In genomic region chr6:37741757-37742400, GRCh38 we compare ENCODE assay signal across 10 cellular contexts. TPM values are rescaled to one million over a fixed set of nuclear protein-coding genes. Genes with fewer than 3 reads are reported as not detected.
A peak's percentile ranks its signal among the peaks of the same experiment; 100 is the strongest.
DNase-seq lines count a peak whose midpoint lies in the region; ATAC-seq and TF ChIP-seq lines count a peak whose summit lies in the region.
"Had no signal": no experiment of that assay in that cellular context is flagged by ENCODE, and none has a peak within 500 bp of the region (broad histone marks: within the 10 kb centered on the region; RNA-seq: fewer than 3 reads in every experiment).

No MANE protein-coding gene starts in this region.

- no peak overlapping the region for H3K27ac Mint-ChIP-seq in activated naive CD4-positive, alpha-beta T cell treated with anti-CD3 and anti-CD28 coated beads, Interleukin-2, amount 10 ng/mL, durations not matched to agents 7 days and 5 days
- no peak overlapping the region for H3K27ac Mint-ChIP-seq in type B pancreatic cell
- H3K27ac Mint-ChIP-seq: activated naive CD4-positive, alpha-beta T cell treated with anti-CD3 and anti-CD28 coated beads, Interleukin-2, amount 50 U/mL, for 24 hours had no signal

- H3K4me1 Mint-ChIP-seq in activated naive CD4-positive, alpha-beta T cell treated with anti-CD3 and anti-CD28 coated beads, Interleukin-2, amount 10 ng/mL, durations not matched to agents 7 days and 5 days: no peaks in the 10 kb centered on the region
- H3K4me1 Mint-ChIP-seq in type B pancreatic cell (ENCODE audit: unreplicated experiment): peaks cover 12% of the 10 kb centered on the region
- H3K4me1 Mint-ChIP-seq: activated naive CD4-positive, alpha-beta T cell treated with anti-CD3 and anti-CD28 coated beads, Interleukin-2, amount 50 U/mL, for 24 hours had no signal

- no peak overlapping the region for H3K4me3 Mint-ChIP-seq in activated naive CD4-positive, alpha-beta T cell treated with anti-CD3 and anti-CD28 coated beads, Interleukin-2, amount 10 ng/mL, durations not matched to agents 7 days and 5 days
- no peak overlapping the region for H3K4me3 Mint-ChIP-seq in type B pancreatic cell
- H3K4me3 Mint-ChIP-seq: activated naive CD4-positive, alpha-beta T cell treated with anti-CD3 and anti-CD28 coated beads, Interleukin-2, amount 50 U/mL, for 24 hours; naive B cell had no signal

- no peaks in the 10 kb centered on the region for H3K9me3 Mint-ChIP-seq in activated naive CD4-positive, alpha-beta T cell treated with anti-CD3 and anti-CD28 coated beads, Interleukin-2, amount 10 ng/mL, durations not matched to agents 7 days and 5 days
- no peaks in the 10 kb centered on the region for H3K9me3 Mint-ChIP-seq in type B pancreatic cell
- H3K9me3 Mint-ChIP-seq: activated naive CD4-positive, alpha-beta T cell treated with anti-CD3 and anti-CD28 coated beads, Interleukin-2, amount 50 U/mL, for 24 hours had no signal

- CTCF ChIA-PET in activated naive CD4-positive, alpha-beta T cell treated with anti-CD3 and anti-CD28 coated beads, Interleukin-2, amount 10 ng/mL, durations not matched to agents 7 days and 5 days (lab: Charles Lee): interaction anchor here (1.1 kb wide), 1 partner anchor 15 kb away, joined by 3 read pairs; no protein-coding TSS in a partner anchor

- TF ChIP-seq CTCF in type B pancreatic cell (conservative IDR thresholded peaks at IDR 0.05): peak; percentile 64

- peak; percentile 32 for DNase-seq in activated naive CD4-positive, alpha-beta T cell treated with anti-CD3 and anti-CD28 coated beads, Interleukin-2, amount 10 ng/mL, durations not matched to agents 7 days and 5 days
- DNase-seq in activated naive CD4-positive, alpha-beta T cell treated with Interleukin-2 at 50 U/mL for 16 hours: no peak
- DNase-seq in SK-MEL-5 (ENCODE audit: low read depth, low spot score) (peak; percentile 30), left cardiac atrium (no peak), type B pancreatic cell (ENCODE audit: extremely low spot score, unreplicated experiment) (no peak), NCI-H128 (lab: John Stamatoyannopoulos, UW; ENCODE audit: unreplicated experiment) (no peak), NCI-H524 treated with DMSO at 0.1 percent for 48 hours (lab: John Stamatoyannopoulos, UW) (no peak)
- no peak for DNase-seq in central memory CD4-positive, alpha-beta T cell
- DNase-seq: naive B cell had no signal

- no peaks in the 10 kb centered on the region for H3K36me3 Mint-ChIP-seq in activated naive CD4-positive, alpha-beta T cell treated with anti-CD3 and anti-CD28 coated beads, Interleukin-2, amount 10 ng/mL, durations not matched to agents 7 days and 5 days
- no peaks in the 10 kb centered on the region for H3K36me3 Mint-ChIP-seq in type B pancreatic cell
- H3K36me3 Mint-ChIP-seq: activated naive CD4-positive, alpha-beta T cell treated with anti-CD3 and anti-CD28 coated beads, Interleukin-2, amount 50 U/mL, for 24 hours; naive B cell had no signal

- peak; percentile 54 to 78 for ATAC-seq in left cardiac atrium

- intact Hi-C loops in left cardiac atrium (cut with DNase I): no loop called here

- peaks cover 63% of the 10 kb centered on the region for H3K27me3 Mint-ChIP-seq in activated naive CD4-positive, alpha-beta T cell treated with anti-CD3 and anti-CD28 coated beads, Interleukin-2, amount 10 ng/mL, durations not matched to agents 7 days and 5 days
- H3K27me3 Mint-ChIP-seq in type B pancreatic cell: peaks cover 36% of the 10 kb centered on the region

- in situ Hi-C loops in SK-MEL-5 (cut with HindIII; ENCODE audit: low pct_unique_long_range_greater_than_20kb, low sequenced_read_pairs): no loop called here

RNA-seq across cellular contexts. Expression of gene MDGA1, which starts 44.2 kb away (rescaled TPM):
- 4.8 and 5.7 TPM in 2 replicates for total RNA-seq in SK-MEL-5 (2014; rRNA removed; shearing (Covaris generic))
- polyA plus RNA-seq in SK-MEL-5 (2015; cell fraction: cytosol; rRNA removed): 8.0 and 10.4 TPM in 2 replicates
- 19.4 and 24.8 TPM in 2 replicates for polyA plus RNA-seq in SK-MEL-5 (2015; cell fraction: nucleus; rRNA removed)
- total RNA-seq in left cardiac atrium (1 to 10 TPM; 2.9 to 4.7 TPM), type B pancreatic cell (ENCODE audit: low replicate concordance) (10.8 and 24.9 TPM in 2 replicates)

Comparison
In these comparisons a context has a peak if more than half of its experiments do, and no peak if none do; other contexts are left out.
1. DNase-seq: peak in activated naive CD4-positive, alpha-beta T cell treated with anti-CD3 and anti-CD28 coated beads, Interleukin-2, amount 10 ng/mL, durations not matched to agents 7 days and 5 days (single experiment) and SK-MEL-5 (single experiment); none in activated naive CD4-positive, alpha-beta T cell treated with Interleukin-2 at 50 U/mL for 16 hours (single experiment), left cardiac atrium (single experiment), type B pancreatic cell (single experiment), central memory CD4-positive, alpha-beta T cell (single experiment), NCI-H128 (single experiment) and NCI-H524 treated with DMSO at 0.1 percent for 48 hours (single experiment).